ENCODE assay signal across 8 cellular contexts in the genomic region with DNA sequence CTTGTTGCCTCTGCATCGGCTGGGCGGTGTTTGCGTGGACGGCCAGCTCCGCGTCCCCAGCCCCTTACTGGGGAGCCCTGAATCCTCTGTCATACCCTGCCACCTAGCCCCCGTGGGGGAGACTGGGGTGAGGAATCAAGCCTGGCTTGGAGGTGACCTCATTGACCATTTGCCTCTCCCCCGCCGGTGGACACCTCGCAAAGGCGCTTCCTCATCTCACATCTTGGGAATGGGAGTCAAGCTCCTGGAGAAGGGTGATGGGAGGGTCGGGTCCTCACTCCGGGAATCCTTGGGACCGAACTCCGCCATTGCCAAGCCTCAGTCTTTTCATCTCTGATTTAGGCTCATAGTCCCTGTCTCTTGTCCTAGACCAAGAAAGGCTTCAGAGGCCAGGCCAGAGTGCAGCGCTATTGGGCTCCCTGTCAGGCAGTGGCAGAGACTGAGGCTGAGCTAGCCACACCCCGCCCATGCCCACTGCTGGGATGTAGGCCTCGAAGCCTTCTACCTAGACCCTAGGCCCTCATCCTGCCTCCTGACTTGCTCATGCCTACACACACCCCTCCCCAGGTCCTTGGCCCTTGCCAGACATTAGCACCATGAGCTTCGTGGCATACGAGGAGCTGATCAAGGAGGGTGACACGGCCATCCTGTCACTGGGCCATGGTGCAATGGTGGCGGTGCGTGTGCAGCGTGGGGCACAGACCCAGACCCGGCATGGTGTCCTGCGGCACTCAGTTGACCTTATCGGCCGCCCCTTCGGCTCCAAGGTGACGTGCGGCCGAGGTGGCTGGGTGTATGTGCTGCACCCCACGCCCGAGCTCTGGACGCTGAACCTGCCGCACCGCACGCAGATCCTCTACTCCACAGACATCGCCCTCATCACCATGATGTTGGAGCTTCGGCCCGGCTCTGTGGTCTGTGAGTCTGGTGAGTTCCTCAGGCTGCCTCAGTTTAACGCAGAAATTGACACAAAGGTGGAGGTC. TPM values are rescaled to one million over a fixed set of nuclear protein-coding genes. Genes with fewer than 3 reads are reported as not detected.
DNase-seq lines count a peak whose midpoint lies in the region; ATAC-seq and TF ChIP-seq lines count a peak whose summit lies in the region.

No MANE protein-coding gene starts in this region.

- RAD21 ChIA-PET in HCT116 (lab: Charles Lee; ENCODE audit: low non-redundant PET in 1 of 2, low total read pairs in 2 of 2, uncharacterized antibody in 2 of 2, unreplicated experiment in 2 of 2), result no interaction called here

- H3K79me2 ChIP-seq in HCT116 (ENCODE audit: insufficient read depth, low read length), result peaks cover 30% of the 10 kb centered on the region

- H3K9me2 ChIP-seq in HCT116 (ENCODE audit: insufficient read depth), result no peaks in the 10 kb centered on the region

- no peaks in the 10 kb centered on the region for H3K27me3 ChIP-seq in HCT116 (ENCODE audit: insufficient read depth, low read length)
- H3K27me3 ChIP-seq in right cardiac atrium (ENCODE audit: control insufficient read depth, insufficient read depth), result no peaks in the 10 kb centered on the region
- no peaks in the 10 kb centered on the region for H3K27me3 ChIP-seq in spleen (replicated peaks in 1 of 7)

- 49% methylated on average over 42 of the region's 42 CpGs for WGBS in right cardiac atrium
- 51 to 67% (median 53%) methylated on average over 25 to 42 of the region's 42 CpGs for WGBS in spleen, 5 donors

- TF ChIP-seq CTCF in HCT116 (IDR thresholded peaks at IDR 0.05 in 2 of 3, conservative IDR thresholded peaks at IDR 0.05 in 1 of 3; ENCODE audit: borderline replicate concordance in 1 of 3, insufficient read depth in 1 of 3, low read depth in 2 of 3, low read length in 2 of 3) (no peak), WI38 (IDR thresholded peaks at IDR 0.05; ENCODE audit: low read depth, low read length) (no peak), spleen (IDR thresholded peaks at IDR 0.05 in 8 of 11, conservative IDR thresholded peaks at IDR 0.05 in 3 of 11) (no peak)

- ATAC-seq in HCT116, result peak; percentile 16; the same call in 1 of the 2 replicates
- ATAC-seq in right cardiac atrium, result no peak
- ATAC-seq in GM19328 (IDR thresholded peaks at IDR 0.05; ENCODE audit: unreplicated experiment), result no peak

- H3K4me3 ChIP-seq in HCT116 (replicated peaks in 1 of 2; ENCODE audit: low read depth in 1 of 2, low read length in 2 of 2) (peak overlapping the region; percentile 85 to 97), WI38 (ENCODE audit: low read depth, low read length) (peak overlapping the region; percentile 82), right cardiac atrium (ENCODE audit: low read length) (peak overlapping the region; percentile 83), spleen (peak overlapping the region; percentile 79 to 100 (median 98))

- no peaks in the 10 kb centered on the region for H4K20me1 ChIP-seq in HCT116 (ENCODE audit: insufficient read depth)

- no TSS peak for BruUV-seq in HCT116 (replicated peaks; lab: Mats Ljungman, UMichigan)

- H3K4me1 ChIP-seq in HCT116 (ENCODE audit: control insufficient read depth in 1 of 2, insufficient read depth in 2 of 2, low read length in 2 of 2) (peaks cover 10 to 28% of the 10 kb centered on the region in 2 experiments; a peak in 3 of 4 replicates), right cardiac atrium (ENCODE audit: control insufficient read depth, insufficient read depth, low read length) (peaks cover 2% of the 10 kb centered on the region), spleen (peaks cover 21 to 76% (median 52%) of the 10 kb centered on the region in 6 donors)

- CTCF ChIA-PET in HCT116 (lab: Charles Lee), result interaction anchor here (0.7 to 2.9 kb wide), 4 partner anchors 8 to 11 kb away, joined by 3 to 16 read pairs (median 5); no protein-coding TSS in a partner anchor

- DNase-seq in HCT116 (ENCODE audit: low read depth, low spot score) (no peak), right cardiac atrium (peak in 2 of 3 donors; percentile 14 to 67), spleen (peak; percentile 81), NCI-H1048 (lab: John Stamatoyannopoulos, UW) (no peak), NCI-H1436 (lab: John Stamatoyannopoulos, UW) (no peak), NCI-H187 treated with DMSO at 0.1 percent for 48 hours (lab: John Stamatoyannopoulos, UW) (no peak)

- POLR2A ChIA-PET in HCT116 (lab: Charles Lee), result interaction anchor here (1.2 to 1.4 kb wide), 3 partner anchors 9 to 24 kb away, joined by 5 to 11 read pairs (median 5); no protein-coding TSS in a partner anchor

- peaks cover 0 to 14% of the 10 kb centered on the region in 2 experiments; a peak in 2 of 4 replicates for H3K36me3 ChIP-seq in HCT116 (ENCODE audit: control insufficient read depth in 1 of 2, insufficient read depth in 2 of 2, low read length in 2 of 2)
- peaks cover 0 to 45% (median 15%) of the 10 kb centered on the region in 6 donors for H3K36me3 ChIP-seq in spleen

- H3K9me3 ChIP-seq in HCT116 (ENCODE audit: control insufficient read depth in 1 of 2, insufficient read depth in 1 of 2, low read depth in 1 of 2, low read length in 2 of 2), result no peaks in the 10 kb centered on the region
- H3K9me3 ChIP-seq in right cardiac atrium (ENCODE audit: control insufficient read depth, low read length), result no peaks in the 10 kb centered on the region
- no peaks in the 10 kb centered on the region for H3K9me3 ChIP-seq in spleen

- TF ChIP-seq POLR2A in HCT116 (IDR thresholded peaks at IDR 0.05; ENCODE audit: borderline replicate concordance, extremely low read depth, insufficient read depth, insufficient read length) (no peak), spleen (IDR thresholded peaks at IDR 0.05) (no peak)

- H3K4me2 ChIP-seq in HCT116 (ENCODE audit: low read length), result peak overlapping the region; percentile 96

- intact Hi-C loops in HCT116 (cut with micrococcal nuclease), result no loop called here
- intact Hi-C loops in right cardiac atrium (cut with DNase I), result no loop called here
- intact Hi-C loops in spleen (cut with DNase I; ENCODE audit: low total_unique reads), result no loop called here

- TF ChIP-seq RAD21 in HCT116 (IDR thresholded peaks at IDR 0.05; ENCODE audit: low read depth), result no peak

- H2AFZ ChIP-seq in HCT116 (ENCODE audit: low read depth, low read length, poor library complexity, severe bottlenecking), result no peak overlapping the region

- H3K9ac ChIP-seq in HCT116 (ENCODE audit: low read length), result peak overlapping the region; percentile 96

- H3K27ac ChIP-seq in HCT116 (ENCODE audit: low read depth, low read length) (peak overlapping the region; percentile 64), right cardiac atrium (ENCODE audit: low read length) (peak overlapping the region; percentile 57), spleen (peak overlapping the region; percentile 63 to 89 (median 86))

TF ChIP-seq in HCT116, 20 proteins besides CTCF, POLR2A, EP300 and RAD21:
- TF ChIP-seq, protein P1, sequence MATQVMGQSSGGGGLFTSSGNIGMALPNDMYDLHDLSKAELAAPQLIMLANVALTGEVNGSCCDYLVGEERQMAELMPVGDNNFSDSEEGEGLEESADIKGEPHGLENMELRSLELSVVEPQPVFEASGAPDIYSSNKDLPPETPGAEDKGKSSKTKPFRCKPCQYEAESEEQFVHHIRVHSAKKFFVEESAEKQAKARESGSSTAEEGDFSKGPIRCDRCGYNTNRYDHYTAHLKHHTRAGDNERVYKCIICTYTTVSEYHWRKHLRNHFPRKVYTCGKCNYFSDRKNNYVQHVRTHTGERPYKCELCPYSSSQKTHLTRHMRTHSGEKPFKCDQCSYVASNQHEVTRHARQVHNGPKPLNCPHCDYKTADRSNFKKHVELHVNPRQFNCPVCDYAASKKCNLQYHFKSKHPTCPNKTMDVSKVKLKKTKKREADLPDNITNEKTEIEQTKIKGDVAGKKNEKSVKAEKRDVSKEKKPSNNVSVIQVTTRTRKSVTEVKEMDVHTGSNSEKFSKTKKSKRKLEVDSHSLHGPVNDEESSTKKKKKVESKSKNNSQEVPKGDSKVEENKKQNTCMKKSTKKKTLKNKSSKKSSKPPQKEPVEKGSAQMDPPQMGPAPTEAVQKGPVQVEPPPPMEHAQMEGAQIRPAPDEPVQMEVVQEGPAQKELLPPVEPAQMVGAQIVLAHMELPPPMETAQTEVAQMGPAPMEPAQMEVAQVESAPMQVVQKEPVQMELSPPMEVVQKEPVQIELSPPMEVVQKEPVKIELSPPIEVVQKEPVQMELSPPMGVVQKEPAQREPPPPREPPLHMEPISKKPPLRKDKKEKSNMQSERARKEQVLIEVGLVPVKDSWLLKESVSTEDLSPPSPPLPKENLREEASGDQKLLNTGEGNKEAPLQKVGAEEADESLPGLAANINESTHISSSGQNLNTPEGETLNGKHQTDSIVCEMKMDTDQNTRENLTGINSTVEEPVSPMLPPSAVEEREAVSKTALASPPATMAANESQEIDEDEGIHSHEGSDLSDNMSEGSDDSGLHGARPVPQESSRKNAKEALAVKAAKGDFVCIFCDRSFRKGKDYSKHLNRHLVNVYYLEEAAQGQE (IDR thresholded peaks at IDR 0.05; ENCODE audit: low read depth), result no peak
- peak; percentile 34; the same call in 1 of the 2 replicates for TF ChIP-seq ZFX (IDR thresholded peaks at IDR 0.05)

RNA-seq across cellular contexts. Expression of gene TRMT61A, which starts 0.7 kb away (rescaled TPM):
- 14.9 TPM for total RNA-seq in HCT116 (2021; ENCODE audit: unreplicated experiment)
- 8.4 and 8.5 TPM in 2 replicates for polyA plus RNA-seq in HCT116 (2012)
- total RNA-seq in right cardiac atrium, result 1 to 10 TPM; 4.8 to 6.9 (median 6.5) TPM
- 6.2 TPM for polyA plus RNA-seq in right cardiac atrium
- total RNA-seq in spleen, result 10 to 100 TPM in 1 of 7 donors, 1 to 10 TPM in 6; 8.0 to 11.3 (median 9.5) TPM
- 10 to 100 TPM in 2 of 3 donors, 1 to 10 TPM in 1; 8.6 to 14.2 (median 11.1) TPM for polyA plus RNA-seq in spleen

RNA-seq across cellular contexts. Expression of gene CKB, which starts 7.0 kb away (rescaled TPM):
- 605 TPM for total RNA-seq in HCT116 (2021; ENCODE audit: unreplicated experiment)
- 804 and 838 TPM in 2 replicates for polyA plus RNA-seq in HCT116 (2012)
- 100 to 1,000 TPM; 478 to 697 (median 542) TPM for total RNA-seq in right cardiac atrium
- polyA plus RNA-seq in right cardiac atrium, result 843 TPM
- total RNA-seq in spleen, result 10 to 100 TPM in 4 of 7 donors, 1 to 10 TPM in 3; 8.0 to 22.6 (median 10.8) TPM
- 10 to 100 TPM; 14.3 to 28.4 (median 20.6) TPM for polyA plus RNA-seq in spleen

RNA-seq across cellular contexts. Expression of gene BAG5, which starts 32.8 kb away (rescaled TPM):
- 27.0 TPM for total RNA-seq in HCT116 (2021; ENCODE audit: unreplicated experiment)
- 8.0 and 10.5 TPM in 2 replicates for polyA plus RNA-seq in HCT116 (2012)
- total RNA-seq in right cardiac atrium, result 10 to 100 TPM; 18.9 to 23.6 (median 19.5) TPM
- 7.7 TPM for polyA plus RNA-seq in right cardiac atrium
- 10 to 100 TPM; 29.2 to 42.5 (median 32.5) TPM for total RNA-seq in spleen
- polyA plus RNA-seq in spleen, result 10 to 100 TPM in 1 of 3 donors, 1 to 10 TPM in 2; 9.3 to 16.0 (median 9.9) TPM

RNA-seq across cellular contexts. Expression of gene COA8, which starts 33.1 kb away (rescaled TPM):
- total RNA-seq in HCT116 (2021; ENCODE audit: unreplicated experiment), result 29.4 TPM
- polyA plus RNA-seq in HCT116 (2012), result 15.6 and 18.0 TPM in 2 replicates
- 10 to 100 TPM; 33.8 to 43.5 (median 41.7) TPM for total RNA-seq in right cardiac atrium
- 60.8 TPM for polyA plus RNA-seq in right cardiac atrium
- 10 to 100 TPM; 15.2 to 26.0 (median 20.4) TPM for total RNA-seq in spleen
- polyA plus RNA-seq in spleen, result 10 to 100 TPM; 34.1 to 39.5 (median 38.9) TPM

Comparison
In these comparisons a context has a peak if more than half of its experiments do, and no peak if none do; other contexts are left out.
1. DNase-seq: peak in right cardiac atrium (2 of 3) and spleen (single experiment); none in HCT116 (single experiment), NCI-H1048 (single experiment), NCI-H1436 (single experiment) and NCI-H187 treated with DMSO at 0.1 percent for 48 hours (single experiment).
2. RNA of gene CKB, which starts 7.0 kb away (total RNA-seq): 605 TPM in HCT116 (single experiment) and 478 to 697 TPM in right cardiac atrium; 8.0 to 22.6 TPM in spleen; every median in the first group is over 10 times any median in the second.
3. Peak in every context shown above with its lines, with median percentiles within 50 percentile points of each other: H3K27ac ChIP-seq and H3K4me3 ChIP-seq.